ENCODE assay signal across 8 cellular contexts in the genomic region with DNA sequence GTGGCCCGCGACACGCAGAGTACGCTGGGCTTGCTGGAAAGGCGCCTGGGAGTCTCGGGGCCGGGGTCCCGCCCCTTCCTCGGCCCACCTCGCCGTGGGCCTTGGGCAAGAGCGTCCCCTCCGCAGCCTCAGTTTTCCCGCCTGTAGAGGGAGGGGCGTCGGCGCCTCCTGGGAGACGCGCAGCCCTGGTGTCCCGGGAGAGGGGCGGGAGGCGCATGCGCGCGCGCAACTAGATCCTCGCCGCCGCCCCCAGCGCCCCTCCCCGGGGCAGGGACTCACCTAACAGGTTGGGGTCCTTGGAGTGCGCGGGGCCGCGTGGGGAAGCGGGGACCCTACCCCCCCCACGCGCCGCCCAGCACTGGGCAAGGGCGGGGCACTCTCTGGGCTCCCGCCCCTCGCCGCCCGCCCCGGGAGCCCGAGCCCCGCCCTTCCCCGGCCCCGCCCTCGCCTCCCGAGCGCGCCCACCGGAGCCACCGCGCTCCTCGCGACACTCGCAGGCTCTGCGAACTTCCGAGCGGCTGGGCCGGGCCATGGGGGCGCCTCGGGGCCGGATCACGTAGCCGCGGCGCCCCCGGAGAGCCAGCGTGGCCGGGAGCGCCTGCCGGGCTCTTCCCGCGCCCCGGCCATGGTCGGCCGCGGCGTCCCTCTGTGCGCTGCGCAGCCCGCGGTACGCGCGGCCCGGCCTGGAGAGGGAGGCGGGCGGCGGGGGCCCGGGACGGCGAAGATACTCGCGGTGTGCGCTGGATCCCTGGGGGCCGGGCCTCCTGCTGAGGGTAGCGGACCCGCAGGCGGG. TPM values are rescaled to one million over a fixed set of nuclear protein-coding genes. Genes with fewer than 3 reads are reported as not detected.
DNase-seq lines count a peak whose midpoint lies in the region; ATAC-seq, FAIRE-seq and TF ChIP-seq lines count a peak whose summit lies in the region.

A gene (plus strand): TSS at position 490 of the 793 bp plus-strand sequence. CDS start 136 bp downstream, at position 626.

- POLR2A ChIA-PET in K562 (lab: Yijun Ruan, JAX): no interaction called here

- H4K20me1 ChIP-seq in K562 (replicated peaks; ENCODE audit: control insufficient read depth, insufficient read depth, low read length): no peaks in the 10 kb centered on the region

- DNase-seq in ELF-1 (ENCODE audit: low read depth, low spot score) (peak; percentile 88), NCI-H510A (lab: John Stamatoyannopoulos, UW) (peak; percentile 69), K562 (ENCODE audit: extremely low read depth in 1 of 4, low spot score in 3 of 4) (peak in 2 of 4 experiments; percentile 32 to 37), right lobe of liver (peak in 2 of 3 donors; percentile 56 to 66), T-helper 9 cell (no peak), glomerular visceral epithelial cell (ENCODE audit: extremely low spot score) (no peak)

- no peak for TF ChIP-seq CTCF in K562 (IDR thresholded peaks at IDR 0.05 in 2 of 3, conservative IDR thresholded peaks at IDR 0.05 in 1 of 3; ENCODE audit: insufficient read depth in 2 of 3, low read depth in 1 of 3, low read length in 3 of 3)
- no peak for TF ChIP-seq CTCF in right lobe of liver (IDR thresholded peaks at IDR 0.05)

- H3K9me3 ChIP-seq in K562 (replicated peaks; ENCODE audit: control insufficient read depth, insufficient read depth, low read depth, low read length): no peaks in the 10 kb centered on the region
- no peaks in the 10 kb centered on the region for H3K9me3 ChIP-seq in right lobe of liver
- H3K9me3 ChIP-seq in stomach smooth muscle (ENCODE audit: control insufficient read depth in 2 of 2, low read length in 2 of 2): no peaks in the 10 kb centered on the region

- H3K4me3 ChIP-seq in K562 (no peak within 1 kb of the TSS), right lobe of liver (peak within 1 kb of the TSS; percentile 26 to 48 (median 38)), stomach smooth muscle (ENCODE audit: low read length in 2 of 2) (peak within 1 kb of the TSS; percentile 43 to 68)

- H3K27ac ChIP-seq in K562 (ENCODE audit: extremely low read depth, low read depth, low read length) (no peak within 1 kb of the TSS), right lobe of liver (peak within 1 kb of the TSS in 2 of 3 donors; percentile 8 to 43), stomach smooth muscle (ENCODE audit: low read length) (no peak within 1 kb of the TSS)

- no peak for TF ChIP-seq RAD21 in K562 (CRISPR knock-in tag; conservative IDR thresholded peaks at IDR 0.05 in 1 of 2, IDR thresholded peaks at IDR 0.05 in 1 of 2)

- no peak within 1 kb of the TSS for H3K9ac ChIP-seq in K562 (ENCODE audit: insufficient read depth in 1 of 2, low read depth in 2 of 2, low read length in 2 of 2)
- no peak within 1 kb of the TSS for H3K9ac ChIP-seq in stomach smooth muscle (ENCODE audit: low read length in 2 of 2)

- in situ Hi-C loops in K562 (cut with MboI): no loop called here

- no TSS peak for BruUV-seq in K562 (replicated peaks; lab: Mats Ljungman, UMichigan)

- ATAC-seq in K562: no peak
- ATAC-seq in right lobe of liver: peak; percentile 42 to 60 (median 54)
- ATAC-seq in GM21360 (IDR thresholded peaks at IDR 0.05; ENCODE audit: unreplicated experiment): no peak

- H3K4me2 ChIP-seq in K562 (ENCODE audit: insufficient read depth, low read length): no peak within 1 kb of the TSS

- TF ChIP-seq POLR2A in K562 (conservative IDR thresholded peaks at IDR 0.05): no peak
- peak; percentile 15 for TF ChIP-seq POLR2A in right lobe of liver (IDR thresholded peaks at IDR 0.05)

- FAIRE-seq in K562 (lab: Jason Lieb, UNC): no peak

- no peak within 1 kb of the TSS for H2AFZ ChIP-seq in K562 (ENCODE audit: low read depth, low read length)

- no peaks in the 10 kb centered on the region for H3K36me3 ChIP-seq in K562 (ENCODE audit: control insufficient read depth, insufficient read depth, low read length)
- H3K36me3 ChIP-seq in right lobe of liver: no peaks in the 10 kb centered on the region
- H3K36me3 ChIP-seq in stomach smooth muscle (ENCODE audit: control insufficient read depth in 2 of 2, insufficient read depth in 2 of 2, low read length in 2 of 2): no peaks in the 10 kb centered on the region

- TF ChIP-seq EP300 in K562 (IDR thresholded peaks at IDR 0.05; ENCODE audit: low read length): no peak

- WGBS in K562 (ENCODE audit: insufficient coverage, low coverage, missing lambda C conversion rate): 28% methylated on average over 5 of the region's 103 CpGs
- WGBS in right lobe of liver (ENCODE audit: insufficient coverage, low coverage, low lambda C conversion rate, missing lambda C conversion rate): 3% methylated on average over 7 of the region's 103 CpGs

- H3K79me2 ChIP-seq in K562 (ENCODE audit: control insufficient read depth, insufficient read depth, low read length): no peaks in the 10 kb centered on the region

- H3K27me3 ChIP-seq in K562 (ENCODE audit: control insufficient read depth in 2 of 2, insufficient read depth in 2 of 2, low read length in 2 of 2) (no peaks in the 10 kb centered on the region; a peak in 1 of 5 replicates), right lobe of liver (peaks cover 0 to 31% of the 10 kb centered on the region in 2 donors), stomach smooth muscle (ENCODE audit: control insufficient read depth in 1 of 2, insufficient read depth in 2 of 2, low read length in 2 of 2) (peaks cover 29 to 61% of the 10 kb centered on the region in 2 donors)

- H3K4me1 ChIP-seq in K562 (replicated peaks in 1 of 2; ENCODE audit: control insufficient read depth in 2 of 2, insufficient read depth in 2 of 2, low read length in 2 of 2) (0 out of 5 replicates have a peak, but pooled peaks cover 0 to 7% of the 10 kb centered on the region in 2 experiments), right lobe of liver (peaks cover 0 to 19% (median 0%) of the 10 kb centered on the region in 4 donors), stomach smooth muscle (ENCODE audit: control insufficient read depth, insufficient read depth, low read length) (peaks cover 25% of the 10 kb centered on the region)

- H3K9me1 ChIP-seq in K562 (ENCODE audit: control insufficient read depth, insufficient read depth, low read length): no peaks in the 10 kb centered on the region

- CTCF ChIA-PET in K562 (lab: Yijun Ruan, JAX; ENCODE audit: low intra/inter-chr PET ratio): interaction anchor here (0.7 kb wide), 1 partner anchor 14 kb away, joined by 3 read pairs; no protein-coding TSS in a partner anchor

- intact Hi-C loops in K562 (cut with micrococcal nuclease) (no loop called here), right lobe of liver (cut with DNase I) (loop anchor here (5.0 to 10.0 kb wide), 2 partner anchors 419 to 507 kb away; no protein-coding TSS in a partner anchor)

TF ChIP-seq in K562, 482 proteins besides CTCF, POLR2A, EP300 and RAD21:
- TF ChIP-seq NRF1 (conservative IDR thresholded peaks at IDR 0.05 in 1 of 2, IDR thresholded peaks at IDR 0.05 in 1 of 2) (peak; percentile 41 to 61), SNRNP70 (optimal IDR thresholded peaks at IDR 0.05; ENCODE audit: low read depth, low read length) (no peak), ETV6 (IDR thresholded peaks at IDR 0.05; ENCODE audit: borderline replicate concordance in 1 of 2, low read depth in 2 of 2, low read length in 1 of 2) (no peak), ETV6 (CRISPR knock-in tag; IDR thresholded peaks at IDR 0.05; ENCODE audit: borderline replicate concordance) (no peak), POLR3G (IDR thresholded peaks at IDR 0.05; ENCODE audit: extremely low read depth, insufficient read length, insufficient replicate concordance) (no peak)
- TF ChIP-seq, protein P1, sequence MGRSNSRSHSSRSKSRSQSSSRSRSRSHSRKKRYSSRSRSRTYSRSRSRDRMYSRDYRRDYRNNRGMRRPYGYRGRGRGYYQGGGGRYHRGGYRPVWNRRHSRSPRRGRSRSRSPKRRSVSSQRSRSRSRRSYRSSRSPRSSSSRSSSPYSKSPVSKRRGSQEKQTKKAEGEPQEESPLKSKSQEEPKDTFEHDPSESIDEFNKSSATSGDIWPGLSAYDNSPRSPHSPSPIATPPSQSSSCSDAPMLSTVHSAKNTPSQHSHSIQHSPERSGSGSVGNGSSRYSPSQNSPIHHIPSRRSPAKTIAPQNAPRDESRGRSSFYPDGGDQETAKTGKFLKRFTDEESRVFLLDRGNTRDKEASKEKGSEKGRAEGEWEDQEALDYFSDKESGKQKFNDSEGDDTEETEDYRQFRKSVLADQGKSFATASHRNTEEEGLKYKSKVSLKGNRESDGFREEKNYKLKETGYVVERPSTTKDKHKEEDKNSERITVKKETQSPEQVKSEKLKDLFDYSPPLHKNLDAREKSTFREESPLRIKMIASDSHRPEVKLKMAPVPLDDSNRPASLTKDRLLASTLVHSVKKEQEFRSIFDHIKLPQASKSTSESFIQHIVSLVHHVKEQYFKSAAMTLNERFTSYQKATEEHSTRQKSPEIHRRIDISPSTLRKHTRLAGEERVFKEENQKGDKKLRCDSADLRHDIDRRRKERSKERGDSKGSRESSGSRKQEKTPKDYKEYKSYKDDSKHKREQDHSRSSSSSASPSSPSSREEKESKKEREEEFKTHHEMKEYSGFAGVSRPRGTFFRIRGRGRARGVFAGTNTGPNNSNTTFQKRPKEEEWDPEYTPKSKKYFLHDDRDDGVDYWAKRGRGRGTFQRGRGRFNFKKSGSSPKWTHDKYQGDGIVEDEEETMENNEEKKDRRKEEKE (IDR thresholded peaks at IDR 0.05; ENCODE audit: borderline replicate concordance in 1 of 2, control insufficient read depth in 1 of 2, low read depth in 2 of 2, low read length in 1 of 2): no peak

RNA-seq across cellular contexts. Expression of the gene that starts here (rescaled TPM):
- total RNA-seq in K562 (2011; cell fraction: chromatin; rRNA removed; ENCODE audit: low replicate concordance): not detected in 2 replicates
- not detected in 2 replicates for total RNA-seq in K562 (2011; cell fraction: nucleolus; rRNA removed)
- total RNA-seq in K562 (2011; cell fraction: nucleoplasm; rRNA removed): not detected in 2 replicates
- total RNA-seq in K562 (2014; rRNA removed) (not detected in 2 replicates), K562 (2014; rRNA removed; fragmentation: Illumina TruSeq; extraction: Trizol) (not detected in 2 replicates), K562 (2015; rRNA removed; fragmentation: Illumina TruSeq; extraction: Trizol) (not detected in 2 replicates), K562 (2021) (0.02 and 0.04 TPM in 2 replicates), right lobe of liver (1 to 10 TPM in 4 of 6 experiments, under 1 TPM in 2; 0.79 to 1.5 (median 1.1) TPM)
- polyA plus RNA-seq in K562 (2011; rRNA removed) (not detected in 2 replicates), K562 (2014; fragmentation: Illumina TruSeq; extraction: Trizol) (not detected in 2 replicates), K562 (2014; fragmentation: Nextera tagmentation; extraction: Ambion mirVana) (not detected), K562 (2014; rRNA removed) (not detected in 2 replicates)
- polyA plus RNA-seq in K562 (2011; cell fraction: cytosol; rRNA removed): 0.01 TPM in 1 of 2 replicates, not detected in the other
- polyA plus RNA-seq in K562 (2011; cell fraction: nucleus; rRNA removed): not detected in 2 replicates
- not detected in 2 replicates for polyA plus RNA-seq in K562 (2012)
- polyA minus RNA-seq in K562 (2011; rRNA and poly(A)+ RNA removed): not detected in 2 replicates
- 0.19 and 0.27 TPM in 2 replicates for polyA minus RNA-seq in K562 (2011; cell fraction: cytosol; rRNA and poly(A)+ RNA removed)
- polyA minus RNA-seq in K562 (2011; cell fraction: nucleus; rRNA and poly(A)+ RNA removed): under 0.01 TPM in 2 replicates

Comparison
In these comparisons a context has a peak if more than half of its experiments do, and no peak if none do; other contexts are left out.
1. DNase-seq: peak in ELF-1 (single experiment), NCI-H510A (single experiment) and right lobe of liver (2 of 3); none in T-helper 9 cell (single experiment) and glomerular visceral epithelial cell (single experiment).
2. ATAC-seq: peak in right lobe of liver (4 of 4); none in K562 (single experiment) and GM21360 (single experiment).
3. H3K27ac ChIP-seq: peak in right lobe of liver (2 of 3); none in K562 (single experiment) and stomach smooth muscle (single experiment).